In the genomic region with DNA sequence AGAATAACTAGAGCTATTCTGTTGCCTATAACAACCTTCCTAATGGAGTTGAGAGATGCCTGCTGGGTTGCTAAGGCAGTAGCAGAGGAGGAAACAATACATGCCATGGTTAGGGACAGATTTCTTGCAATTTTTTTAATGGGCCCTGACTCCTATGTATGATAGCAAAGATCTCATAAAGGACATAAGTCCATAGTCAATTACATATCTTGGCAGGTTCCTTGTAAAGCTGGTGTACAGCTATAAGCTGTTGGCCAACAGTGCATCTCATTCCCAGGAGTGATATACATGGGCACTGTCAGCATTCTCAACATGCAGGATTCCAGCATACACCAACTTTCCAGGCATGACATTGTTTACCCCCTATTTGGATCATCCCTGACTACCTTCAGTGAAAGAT, we compare ENCODE assay signal across 26 cellular contexts.
"Had no signal": no experiment of that assay in that cellular context is flagged by ENCODE, and none has a peak within 500 bp of the region (broad histone marks: within the 10 kb centered on the region; RNA-seq: fewer than 3 reads in every experiment).

No MANE protein-coding gene starts in this region.

- H3K4me3 ChIP-seq: neural progenitor cell, ovary, psoas muscle, right lobe of liver, sigmoid colon, stomach, thoracic aorta, thyroid gland, tibial nerve, upper lobe of left lung, vagina had no signal

- H3K9ac ChIP-seq: neural progenitor cell, parathyroid adenoma had no signal

- H2AFZ ChIP-seq: neural progenitor cell, parathyroid adenoma had no signal

- ATAC-seq: natural killer cell treated with Interleukin-12 subunit alpha and Interleukin-12 subunit beta and Interleukin-15 and Interleukin-18, amount 100 ng/mL, for 72 hours; psoas muscle; right cardiac atrium; right lobe of liver; stimulated activated effector memory CD8-positive, alpha-beta T cell treated with anti-CD3 and anti-CD28 coated beads, Interleukin-12 subunit alpha, Interleukin-12 subunit beta, amount 100 ng/mL, for 72 hours; stimulated activated naive B cell treated with anti-CD40 and anti-IgM and Interleukin-4, amounts not matched to agents 10 μg/mL and 1 μg/mL and 100 μg/mL, for 72 hours had no signal

- DNase-seq: nephron progenitor cell; occipital lobe; ovary; posterior cingulate gyrus; psoas muscle; right cardiac atrium; right lobe of liver; sigmoid colon; small intestine; stimulated activated CD4-positive, alpha-beta T cell treated with anti-CD3 and anti-CD28 coated beads, Interleukin-15, amount 100 ng/mL, for 24 hours; stimulated activated CD4-positive, alpha-beta T cell treated with anti-CD3 and anti-CD28 coated beads, Interleukin-2, amount 100 ng/mL, for 24 hours; stimulated activated CD4-positive, alpha-beta T cell treated with anti-CD3 and anti-CD28 coated beads, Interleukin-2, amount 100 ng/mL, for 48 hours; stimulated activated CD4-positive, alpha-beta T cell treated with anti-CD3 and anti-CD28 coated beads, Interleukin-4, amount 100 ng/mL, for 24 hours; stimulated activated naive B cell treated with anti-CD40 and anti-IgM and Interleukin-4, amounts not matched to agents 10 μg/mL and 1 μg/mL and 100 μg/mL, for 72 hours; stimulated activated naive CD4-positive, alpha-beta T cell treated with Interleukin-2 at 50 U/mL for 16 hours; stomach; thyroid gland; trophoblast cell; upper lobe of left lung had no signal

- H3K9me3 ChIP-seq: ovary, right lobe of liver, thyroid gland, vagina had no signal

- H3K79me2 ChIP-seq: parathyroid adenoma had no signal

- H3K36me3 ChIP-seq: neural progenitor cell, ovary, right lobe of liver, sigmoid colon, stomach, thoracic aorta, thyroid gland, tibial nerve, upper lobe of left lung, vagina had no signal

- H3K4me2 ChIP-seq: neural progenitor cell had no signal

- H3K27ac ChIP-seq: neural progenitor cell, ovary, parathyroid adenoma, psoas muscle, right lobe of liver, sigmoid colon, stomach, thoracic aorta, thyroid gland, tibial nerve, upper lobe of left lung, vagina had no signal

- H3K27me3 ChIP-seq: neural progenitor cell, ovary, right lobe of liver, sigmoid colon, stomach, thyroid gland, tibial nerve, upper lobe of left lung, vagina had no signal

- H3K4me1 ChIP-seq: neural progenitor cell, parathyroid adenoma, psoas muscle, right lobe of liver, sigmoid colon, stomach, thyroid gland, tibial nerve, upper lobe of left lung, vagina had no signal
